Comparison of ENCODE assay signal across 8 cellular contexts in the genomic region with DNA sequence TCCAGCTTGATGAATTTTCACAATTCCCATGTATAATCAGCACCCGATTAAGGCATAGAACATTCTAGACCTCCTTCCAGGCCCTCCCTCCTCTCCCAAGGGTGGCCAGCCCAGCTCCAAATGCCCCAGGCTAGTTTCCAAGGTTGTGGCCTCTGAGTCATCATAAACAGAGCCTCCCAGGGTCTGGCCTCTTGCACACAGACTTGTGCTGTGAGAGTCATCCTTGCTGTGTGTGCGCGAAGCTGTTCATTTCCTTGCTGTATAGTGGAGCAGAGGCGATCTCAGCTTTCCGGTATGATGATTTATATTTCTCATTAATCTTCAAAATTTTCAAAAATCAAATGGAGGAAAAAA. TPM values are rescaled to one million over a fixed set of nuclear protein-coding genes. Genes with fewer than 3 reads are reported as not detected.
DNase-seq lines count a peak whose midpoint lies in the region; ATAC-seq and TF ChIP-seq lines count a peak whose summit lies in the region.

No MANE protein-coding gene starts in this region.

- no peaks in the 10 kb centered on the region for H3K9me3 ChIP-seq in Caco-2
- no peaks in the 10 kb centered on the region for H3K9me3 ChIP-seq in SJCRH30 (replicated peaks)
- H3K9me3 ChIP-seq in osteoblast (ENCODE audit: low read depth, low read length) = no peaks in the 10 kb centered on the region

- H3K4me1 ChIP-seq in Caco-2 (peaks cover 15% of the 10 kb centered on the region), SJCRH30 (peaks cover 10% of the 10 kb centered on the region), osteoblast (ENCODE audit: insufficient read depth, low read length) (peaks cover 38% of the 10 kb centered on the region)

- peak overlapping the region; percentile 33; the same call in 1 of the 2 replicates for H3K27ac ChIP-seq in SJCRH30
- peak overlapping the region; percentile 97 for H3K27ac ChIP-seq in osteoblast (ENCODE audit: low read depth, low read length)

- no peak overlapping the region for H3K27ac Mint-ChIP-seq in Caco-2 (ENCODE audit: unreplicated experiment)

- DNase-seq in Caco-2 = peak; percentile 59 to 72
- DNase-seq in SJCRH30 = peak; percentile 63 to 64
- DNase-seq in fibroblast of the aortic adventitia (ENCODE audit: low read depth) = peak; percentile 99
- DNase-seq in osteoblast (ENCODE audit: insufficient read length, low spot score, missing footprints) = peak; percentile 99
- DNase-seq in COR-L47 (lab: John Stamatoyannopoulos, UW) = no peak
- DNase-seq in ecto neural progenitor cell (ENCODE audit: low spot score) = no peak
- no peak for DNase-seq in NCI-H2029 treated with DMSO at 0.1 percent for 48 hours (lab: John Stamatoyannopoulos, UW)

- CTCF ChIA-PET in Caco-2 (lab: Charles Lee) = interaction anchor here (0.6 to 3.6 kb wide), 6 partner anchors 11 to 230 kb away, joined by 3 to 24 read pairs (median 6); no protein-coding TSS in a partner anchor

- intact Hi-C loops in Caco-2 (cut with micrococcal nuclease; ENCODE audit: unreplicated experiment) = no loop called here

- H3K36me3 Mint-ChIP-seq in Caco-2 (ENCODE audit: insufficient read depth, unreplicated experiment) = peaks cover 4% of the 10 kb centered on the region

- H3K79me2 ChIP-seq in osteoblast (ENCODE audit: insufficient read depth, low read length) = no peaks in the 10 kb centered on the region

- H3K4me3 ChIP-seq in Caco-2 (ENCODE audit: low read depth, low read length) = no peak overlapping the region
- H3K4me3 ChIP-seq in SJCRH30 = peak overlapping the region; percentile 30
- H3K4me3 ChIP-seq in fibroblast of the aortic adventitia (ENCODE audit: low read depth, low read length) = no peak overlapping the region
- peak overlapping the region; percentile 41 for H3K4me3 ChIP-seq in osteoblast (ENCODE audit: insufficient read depth, low read length)

- H3K36me3 ChIP-seq in Caco-2 (ENCODE audit: control insufficient read depth, insufficient read depth, low read length) (no peaks in the 10 kb centered on the region), SJCRH30 (no peaks in the 10 kb centered on the region), osteoblast (ENCODE audit: insufficient read depth, low read length) (no peaks in the 10 kb centered on the region)

- peak overlapping the region; percentile 59 for H3K4me2 ChIP-seq in osteoblast (ENCODE audit: insufficient read depth, low read length)

- H4K20me1 ChIP-seq in osteoblast (ENCODE audit: insufficient read depth, low read length) = no peaks in the 10 kb centered on the region

- H3K9me3 Mint-ChIP-seq in Caco-2 (ENCODE audit: unreplicated experiment) = no peaks in the 10 kb centered on the region

- no peak for ATAC-seq in HG02885 (IDR thresholded peaks at IDR 0.05; ENCODE audit: poor library complexity, unreplicated experiment)

- POLR2A ChIA-PET in Caco-2 (lab: Charles Lee) = no interaction called here

- no peak overlapping the region for H3K4me3 Mint-ChIP-seq in Caco-2 (ENCODE audit: unreplicated experiment)

- peaks cover 4% of the 10 kb centered on the region for H3K27me3 Mint-ChIP-seq in Caco-2 (ENCODE audit: insufficient read depth, unreplicated experiment)

- H2AFZ ChIP-seq in osteoblast (ENCODE audit: low read length) = peak overlapping the region; percentile 88

- no peaks in the 10 kb centered on the region for H3K4me1 Mint-ChIP-seq in Caco-2 (ENCODE audit: low read depth, unreplicated experiment)

- H3K27me3 ChIP-seq in Caco-2 (replicated peaks; ENCODE audit: control insufficient read depth, insufficient read depth, low read length) = no peaks in the 10 kb centered on the region
- no peaks in the 10 kb centered on the region for H3K27me3 ChIP-seq in SJCRH30
- H3K27me3 ChIP-seq in osteoblast (ENCODE audit: insufficient read depth, low read length) = peaks cover 6% of the 10 kb centered on the region

- BruUV-seq in Caco-2 (replicated peaks; lab: Mats Ljungman, UMichigan) = no TSS peak

- TF ChIP-seq CTCF in Caco-2 (IDR thresholded peaks at IDR 0.05; ENCODE audit: insufficient read depth in 1 of 2, low read depth in 1 of 2, low read length in 1 of 2, severe bottlenecking in 1 of 2, unreplicated experiment in 1 of 2) (no peak), fibroblast of the aortic adventitia (IDR thresholded peaks at IDR 0.05; ENCODE audit: insufficient read depth, low read length) (no peak), osteoblast (IDR thresholded peaks at IDR 0.05; ENCODE audit: extremely low read depth, low read depth, low read length) (no peak)

RNA-seq across cellular contexts. Expression of a gene that starts 20.5 kb away (rescaled TPM):
- 3.5 and 4.8 TPM in 2 replicates for total RNA-seq in Caco-2 (2022)
- not detected in 2 replicates for total RNA-seq in SJCRH30 (2014; rRNA removed; shearing (Covaris generic))
- total RNA-seq in fibroblast of the aortic adventitia (ENCODE audit: low replicate concordance) = not detected in 2 replicates
- under 0.01 TPM in 1 of 2 replicates, not detected in the other for total RNA-seq in osteoblast

Comparison
In these comparisons a context has a peak if more than half of its experiments do, and no peak if none do; other contexts are left out.
1. DNase-seq: peak in Caco-2 (2 of 2), SJCRH30 (2 of 2), fibroblast of the aortic adventitia (single experiment) and osteoblast (single experiment); none in COR-L47 (single experiment), ecto neural progenitor cell (single experiment) and NCI-H2029 treated with DMSO at 0.1 percent for 48 hours (single experiment).
2. H3K4me3 ChIP-seq: peak in SJCRH30 (single experiment) and osteoblast (single experiment); none in Caco-2 (single experiment) and fibroblast of the aortic adventitia (single experiment).